In genomic region chr13:114166381-114167131, GRCh38 we compare ENCODE assay signal across 14 cellular contexts. TPM values are rescaled to one million over a fixed set of nuclear protein-coding genes. Genes with fewer than 3 reads are reported as not detected.
DNase-seq lines count a peak whose midpoint lies in the region; ATAC-seq and TF ChIP-seq lines count a peak whose summit lies in the region.
"Had no signal": no experiment of that assay in that cellular context is flagged by ENCODE, and none has a peak within 500 bp of the region (broad histone marks: within the 10 kb centered on the region; RNA-seq: fewer than 3 reads in every experiment).

No MANE protein-coding gene starts in this region.

- no peak for ATAC-seq in left lung

- no peak for TF ChIP-seq CTCF in fibroblast of the aortic adventitia (IDR thresholded peaks at IDR 0.05; ENCODE audit: insufficient read depth, low read length)
- no peak for TF ChIP-seq CTCF in left lung (IDR thresholded peaks at IDR 0.05)

- H3K4me3 ChIP-seq in fibroblast of the aortic adventitia (ENCODE audit: low read depth, low read length) (no peak overlapping the region), left lung (no peak overlapping the region)
- H3K4me3 ChIP-seq: suprapubic skin had no signal

- no peak overlapping the region for H3K27ac ChIP-seq in left lung
- H3K27ac ChIP-seq: suprapubic skin had no signal

- peaks cover 0 to 6% of the 10 kb centered on the region in 2 donors for H3K9me3 ChIP-seq in left lung
- H3K9me3 ChIP-seq: suprapubic skin had no signal

- H3K4me1 ChIP-seq in left lung: peaks cover 16 to 24% of the 10 kb centered on the region in 2 donors

- DNase-seq in Ammon's horn (ENCODE audit: low spot score) (peak; percentile 88), MV-4-11 (lab: John Stamatoyannopoulos, UW) (peak; percentile 8), fibroblast of the aortic adventitia (ENCODE audit: low read depth) (peak; percentile 47), occipital lobe (lab: John Stamatoyannopoulos, UW) (peak; percentile 77), NK-92 (lab: John Stamatoyannopoulos, UW; ENCODE audit: unreplicated experiment) (no peak), left lung (no peak), HT-29 (ENCODE audit: low spot score) (no peak), NCI-H1436 (lab: John Stamatoyannopoulos, UW) (no peak)
- DNase-seq: CD8-positive, alpha-beta memory T cell; NCI-H526 treated with DMSO at 0.1 percent for 48 hours; stimulated activated CD4-positive, alpha-beta T cell treated with anti-CD3 and anti-CD28 coated beads, Interleukin-4, amount 100 ng/mL, for 1 hour had no signal

- no peaks in the 10 kb centered on the region for H3K36me3 ChIP-seq in left lung
- H3K36me3 ChIP-seq: suprapubic skin had no signal

- intact Hi-C loops in left lung (cut with DNase I): no loop called here

- peaks cover 0 to 21% of the 10 kb centered on the region in 2 donors for H3K27me3 ChIP-seq in left lung

RNA-seq across cellular contexts. Expression of gene CFAP97D2, which starts 12.5 kb away (rescaled TPM):
- not detected in 2 replicates for total RNA-seq in fibroblast of the aortic adventitia (ENCODE audit: low replicate concordance)
- not detected for total RNA-seq in occipital lobe
- total RNA-seq in left lung: 1 to 10 TPM in 1 of 2 donors, not detected in 1; 1.5 TPM
- not detected in 2 replicates for total RNA-seq in HT-29 (2014; rRNA removed; shearing (Covaris generic))
- total RNA-seq: CD8-positive, alpha-beta memory T cell; kidney epithelial cell; LHCN-M2; suprapubic skin had no signal

RNA-seq across cellular contexts. Expression of gene RASA3, which starts 34.1 kb away (rescaled TPM):
- total RNA-seq in fibroblast of the aortic adventitia (ENCODE audit: low replicate concordance) (14.0 and 36.1 TPM in 2 replicates), occipital lobe (14.2 TPM), left lung (10 to 100 TPM; 14.5 to 22.2 TPM)
- 24.9 and 25.1 TPM in 2 replicates for total RNA-seq in HT-29 (2014; rRNA removed; shearing (Covaris generic))

Comparison
In these comparisons a context has a peak if more than half of its experiments do, and no peak if none do; other contexts are left out.
1. DNase-seq: peak in Ammon's horn (single experiment), MV-4-11 (single experiment), fibroblast of the aortic adventitia (single experiment) and occipital lobe (single experiment); none in NK-92 (single experiment), left lung (0 of 2), HT-29 (single experiment) and NCI-H1436 (single experiment).